1 cellular context compared by ENCODE assay signal in genomic region chr15:40357723-40358491, GRCh38.
TF ChIP-seq lines count a peak whose summit lies in the region.

Gene DISP2, plus strand, starts transcription at chr15:40358219. Its CDS starts 103 bp downstream, at chr15:40358322.

TF ChIP-seq in K562, 482 proteins besides CTCF, POLR2A, EP300 and RAD21 (continued from another document and continues in another):
- peak in 1 of 3 experiments; percentile 45; a peak in 1 of 6 replicates for TF ChIP-seq ZBTB11 (CRISPR knock-in tag; IDR thresholded peaks at IDR 0.05)
- TF ChIP-seq HMGXB4 (CRISPR knock-in tag; IDR thresholded peaks at IDR 0.05), result peak; percentile 77; the same call in 1 of the 2 replicates
- TF ChIP-seq TGIF2 (CRISPR knock-in tag; IDR thresholded peaks at IDR 0.05), result 0 out of 2 replicates have a peak, but pooled peaks have one; percentile 68
- TF ChIP-seq ZNF316 (IDR thresholded peaks at IDR 0.05), result no peak
- peak; percentile 97 for TF ChIP-seq HNRNPL (IDR thresholded peaks at IDR 0.05; ENCODE audit: low read depth, low read length)
- TF ChIP-seq CCNT2 (IDR thresholded peaks at IDR 0.05; ENCODE audit: borderline replicate concordance, extremely low read depth, insufficient read length, low read depth, low read length), result peak; percentile 24
- TF ChIP-seq NCOA1 (IDR thresholded peaks at IDR 0.05; ENCODE audit: low read depth), result no peak
- peak; percentile 100 for TF ChIP-seq REST (CRISPR knock-in tag; IDR thresholded peaks at IDR 0.05; ENCODE audit: low read depth)
- 0 out of 2 replicates have a peak, but pooled peaks have one; percentile 43 for TF ChIP-seq NR3C1 (CRISPR knock-in tag; IDR thresholded peaks at IDR 0.05)
- peak in 1 of 3 experiments; percentile 31 for TF ChIP-seq YY1 (IDR thresholded peaks at IDR 0.05; ENCODE audit: borderline replicate concordance in 1 of 3, control insufficient read depth in 1 of 3, extremely low read depth in 1 of 3, insufficient read depth in 3 of 3, insufficient read length in 1 of 3, insufficient replicate concordance in 2 of 3, low read depth in 1 of 3, low read length in 2 of 3)
- TF ChIP-seq TFE3 (CRISPR knock-in tag; IDR thresholded peaks at IDR 0.05), result no peak
- TF ChIP-seq MAX (CRISPR knock-in tag; IDR thresholded peaks at IDR 0.05), result peak; percentile 58
- TF ChIP-seq MGA (IDR thresholded peaks at IDR 0.05), result peak; percentile 63; the same call in 1 of the 2 replicates
- peak in 1 of 2 experiments; percentile 66; a peak in 3 of 4 replicates for TF ChIP-seq MAZ (CRISPR knock-in tag; conservative IDR thresholded peaks at IDR 0.05 in 1 of 2, IDR thresholded peaks at IDR 0.05 in 1 of 2)
- no peak for TF ChIP-seq MED1 (CRISPR knock-in tag; IDR thresholded peaks at IDR 0.05; ENCODE audit: borderline replicate concordance)
- TF ChIP-seq SAP30 (IDR thresholded peaks at IDR 0.05; ENCODE audit: borderline replicate concordance, insufficient read depth, low read depth, low read length, poor library complexity, severe bottlenecking), result peak; percentile 81
- TF ChIP-seq THRA (IDR thresholded peaks at IDR 0.05), result no peak
- TF ChIP-seq RB1 (IDR thresholded peaks at IDR 0.05; ENCODE audit: low read depth), result peak; percentile 84
- 0 out of 2 replicates have a peak, but pooled peaks have one; percentile 25 for TF ChIP-seq RBFOX2 (IDR thresholded peaks at IDR 0.05; ENCODE audit: low read depth, low read length)
- no peak for TF ChIP-seq BRF2 (IDR thresholded peaks at IDR 0.05; ENCODE audit: borderline replicate concordance, insufficient read depth, insufficient read length)
